ENCODE assay signal across 8 cellular contexts in genomic region chr7:129225931-129226572, GRCh38. TPM values are rescaled to one million over a fixed set of nuclear protein-coding genes. Genes with fewer than 3 reads are reported as not detected.
DNase-seq lines count a peak whose midpoint lies in the region; ATAC-seq, FAIRE-seq and TF ChIP-seq lines count a peak whose summit lies in the region.

No MANE protein-coding gene starts in this region.

- intact Hi-C loops in CD4-positive, alpha-beta memory T cell (cut with micrococcal nuclease) = loop anchor here (2.0 kb wide), 2 partner anchors 385 to 723 kb away; partner anchors contain the start of gene NRF1
- intact Hi-C loops in mucosa of descending colon (cut with DNase I, micrococcal nuclease) = no loop called here

- peaks cover 19% of the 10 kb centered on the region for H3F3A ChIP-seq in MM.1S (ENCODE audit: insufficient read depth, low read length)

- H3K4me3 Mint-ChIP-seq in CD4-positive, alpha-beta memory T cell = peak overlapping the region; percentile 93 to 95 (median 95)

- H3K9me3 Mint-ChIP-seq in CD4-positive, alpha-beta memory T cell = peaks cover 0 to 2% (median 0%) of the 10 kb centered on the region in 8 donors

- H3K27ac Mint-ChIP-seq in CD4-positive, alpha-beta memory T cell = peak overlapping the region in 6 of 7 donors; percentile 86 to 96 (median 90)

- H3K79me2 ChIP-seq in MM.1S (ENCODE audit: low read length) = peaks cover 43% of the 10 kb centered on the region

- no peak for FAIRE-seq in bronchial epithelial cell (lab: Jason Lieb, UNC)

- H3K27me3 Mint-ChIP-seq in CD4-positive, alpha-beta memory T cell = no peaks in the 10 kb centered on the region

- POLR2A ChIA-PET in CD4-positive, alpha-beta memory T cell (lab: Charles Lee; ENCODE audit: partially characterized antibody) = interaction anchor here (2.7 kb wide), 1 partner anchor 386 kb away, joined by 9 read pairs; the partner anchor contains the start of gene NRF1

- TF ChIP-seq CTCF in MM.1S (IDR thresholded peaks at IDR 0.05; ENCODE audit: low read length) = no peak
- no peak for TF ChIP-seq CTCF in bronchial epithelial cell (IDR thresholded peaks at IDR 0.05; ENCODE audit: insufficient read depth, low read length, severe bottlenecking)
- TF ChIP-seq CTCF in mucosa of descending colon (IDR thresholded peaks at IDR 0.05) = no peak

- H3K9me3 ChIP-seq in CD4-positive, alpha-beta memory T cell (ENCODE audit: control insufficient read depth in 1 of 2, low read length in 2 of 2) = no peaks in the 10 kb centered on the region
- no peaks in the 10 kb centered on the region for H3K9me3 ChIP-seq in MM.1S (replicated peaks; ENCODE audit: insufficient read depth, low read length)
- H3K9me3 ChIP-seq in mucosa of descending colon = no peaks in the 10 kb centered on the region

- H3K36me3 Mint-ChIP-seq in CD4-positive, alpha-beta memory T cell = peaks cover 0 to 7% of the 10 kb centered on the region in 2 donors

- H3K4me3 ChIP-seq in CD4-positive, alpha-beta memory T cell (ENCODE audit: low read length in 2 of 2) = peak overlapping the region; percentile 59 to 87
- H3K4me3 ChIP-seq in MM.1S (ENCODE audit: low read length) = peak overlapping the region; percentile 95
- peak overlapping the region; percentile 87 for H3K4me3 ChIP-seq in bronchial epithelial cell (ENCODE audit: low read depth, low read length)
- H3K4me3 ChIP-seq in mucosa of descending colon = peak overlapping the region; percentile 84

- H3K36me3 ChIP-seq in CD4-positive, alpha-beta memory T cell (ENCODE audit: insufficient read depth, low read length) = no peaks in the 10 kb centered on the region
- H3K36me3 ChIP-seq in MM.1S (replicated peaks; ENCODE audit: insufficient read depth, low read length) (no peaks in the 10 kb centered on the region), bronchial epithelial cell (ENCODE audit: control insufficient read depth, insufficient read depth, low read length) (no peaks in the 10 kb centered on the region), mucosa of descending colon (ENCODE audit: low read depth) (no peaks in the 10 kb centered on the region)

- no peaks in the 10 kb centered on the region for H4K20me1 ChIP-seq in MM.1S (ENCODE audit: insufficient read depth, low read length)

- peak overlapping the region; percentile 94 for H2AFZ ChIP-seq in MM.1S (ENCODE audit: low read length)

- peaks cover 28% of the 10 kb centered on the region for H3K4me1 ChIP-seq in CD4-positive, alpha-beta memory T cell (ENCODE audit: insufficient read depth, low read length)
- H3K4me1 ChIP-seq in MM.1S (ENCODE audit: low read length) (peaks cover 7% of the 10 kb centered on the region), mucosa of descending colon (ENCODE audit: low read depth) (peaks cover 12% of the 10 kb centered on the region)

- no peak for DNase-seq in CD4-positive, alpha-beta memory T cell
- no peak for DNase-seq in MM.1S
- peak; percentile 43 for DNase-seq in bronchial epithelial cell (ENCODE audit: low read depth)
- DNase-seq in mucosa of descending colon = peak in 1 of 3 donors; percentile 18
- no peak for DNase-seq in activated effector memory CD4-positive, alpha-beta T cell treated with Interleukin-2 at 50 U/mL for 16 hours
- DNase-seq in NOMO-1 (lab: John Stamatoyannopoulos, UW; ENCODE audit: unreplicated experiment in 2 of 2) = no peak

- H3K9me2 ChIP-seq in MM.1S (replicated peaks; ENCODE audit: insufficient read depth, low read length) = no peaks in the 10 kb centered on the region

- peaks cover 28 to 48% (median 35%) of the 10 kb centered on the region in 4 donors for H3K4me1 Mint-ChIP-seq in CD4-positive, alpha-beta memory T cell

- CTCF ChIA-PET in CD4-positive, alpha-beta memory T cell (lab: Charles Lee; ENCODE audit: partially characterized antibody) = interaction anchor here (0.9 to 11.7 kb wide), 7 partner anchors 7 to 73 kb away, joined by 3 to 358 read pairs (median 4); no protein-coding TSS in a partner anchor

- ATAC-seq in mucosa of descending colon = no peak
- no peak for ATAC-seq in HG02623 (IDR thresholded peaks at IDR 0.05; ENCODE audit: unreplicated experiment)
- ATAC-seq in HG03280 (IDR thresholded peaks at IDR 0.05; ENCODE audit: unreplicated experiment) = no peak

- H3K27ac ChIP-seq in CD4-positive, alpha-beta memory T cell (ENCODE audit: low read depth, low read length) = peak overlapping the region; percentile 69
- peak overlapping the region; percentile 26; the same call in 1 of the 2 replicates for H3K27ac ChIP-seq in MM.1S (ENCODE audit: low read length)

- H3K9ac ChIP-seq in MM.1S (ENCODE audit: low read length) = peak overlapping the region; percentile 63

- peak overlapping the region; percentile 78 for H3K4me2 ChIP-seq in MM.1S (ENCODE audit: low read depth, low read length)

- H3K27me3 ChIP-seq in CD4-positive, alpha-beta memory T cell (ENCODE audit: insufficient read depth, low read length) = no peaks in the 10 kb centered on the region
- H3K27me3 ChIP-seq in MM.1S (replicated peaks; ENCODE audit: insufficient read depth, low read length) = no peaks in the 10 kb centered on the region
- no peaks in the 10 kb centered on the region for H3K27me3 ChIP-seq in bronchial epithelial cell (ENCODE audit: control insufficient read depth, insufficient read depth, low read length)

RNA-seq across cellular contexts. Expression of gene AHCYL2, which starts 1.2 kb away (rescaled TPM):
- 10 to 100 TPM; 15.4 to 16.5 TPM for total RNA-seq in CD4-positive, alpha-beta memory T cell
- polyA plus RNA-seq in CD4-positive, alpha-beta memory T cell = 1 to 10 TPM; 8.6 to 8.8 TPM
- total RNA-seq in bronchial epithelial cell (5.0 and 7.2 TPM in 2 replicates), mucosa of descending colon (100 to 1,000 TPM; 215 to 717 (median 467) TPM)

RNA-seq across cellular contexts. Expression of gene SMO, which starts 37.6 kb away (rescaled TPM):
- not detected for total RNA-seq in CD4-positive, alpha-beta memory T cell
- polyA plus RNA-seq in CD4-positive, alpha-beta memory T cell = not detected
- total RNA-seq in bronchial epithelial cell (2.4 and 5.0 TPM in 2 replicates), mucosa of descending colon (10 to 100 TPM in 1 of 3 donors, 1 to 10 TPM in 2; 2.1 to 11.2 (median 2.2) TPM)

Comparison
In these comparisons a context has a peak if more than half of its experiments do, and no peak if none do; other contexts are left out.
1. RNA of gene AHCYL2, which starts 1.2 kb away (total RNA-seq): 215 to 717 TPM in mucosa of descending colon; 15.4 to 16.5 TPM in CD4-positive, alpha-beta memory T cell and 5.0 to 7.2 TPM in bronchial epithelial cell; every median in the first group is over 10 times any median in the second.
2. Peak in every context shown above with its lines, with median percentiles within 50 percentile points of each other: H3K4me3 ChIP-seq.